24 cellular contexts compared by ENCODE assay signal in genomic region chr12:97573901-97574300, GRCh38.
"Had no signal": no experiment of that assay in that cellular context is flagged by ENCODE, and none has a peak within 500 bp of the region (broad histone marks: within the 10 kb centered on the region; RNA-seq: fewer than 3 reads in every experiment).

No MANE protein-coding gene starts in this region.

- DNase-seq: cortex of kidney; dorsolateral prefrontal cortex; effector CD8-positive, alpha-beta T cell; heart right ventricle; hypothalamus; kidney glomerular epithelial cell; naive thymus-derived CD4-positive, alpha-beta T cell; nephron progenitor cell; retina; right lobe of liver; spleen; stimulated activated CD4-positive, alpha-beta T cell treated with anti-CD3 and anti-CD28 coated beads, Interleukin-15, amount 100 ng/mL, for 24 hours; stimulated activated CD4-positive, alpha-beta T cell treated with anti-CD3 and anti-CD28 coated beads, Interleukin-1b, Interleukin-23, amount 100 ng/mL, for 48 hours; stimulated activated CD4-positive, alpha-beta T cell treated with anti-CD3 and anti-CD28 coated beads, Interleukin-4, amount 100 ng/mL, for 4 hours; stimulated activated naive B cell treated with anti-CD40 and anti-IgM and Interleukin-4, amounts not matched to agents 10 μg/mL and 1 μg/mL and 100 μg/mL, for 72 hours; stimulated activated naive CD8-positive, alpha-beta T cell treated with anti-CD3 and anti-CD28 coated beads, Interleukin-15, amount 100 ng/mL, for 72 hours; testis; transverse colon had no signal

- H3K27ac Mint-ChIP-seq: naive thymus-derived CD4-positive, alpha-beta T cell; nephron progenitor cell; stimulated activated naive B cell treated with anti-CD40 and anti-IgM and Interleukin-4, amounts not matched to agents 10 μg/mL and 1 μg/mL and 100 μg/mL, for 72 hours; stimulated activated naive CD8-positive, alpha-beta T cell treated with anti-CD3 and anti-CD28 coated beads, Interleukin-15, amount 100 ng/mL, for 72 hours had no signal

- H2AFZ ChIP-seq: parathyroid adenoma had no signal

- H3K27ac ChIP-seq: dorsolateral prefrontal cortex, epithelial cell of prostate, esophagus muscularis mucosa, heart right ventricle, parathyroid adenoma, prostate gland, right lobe of liver, spleen, testis, transverse colon had no signal

- ATAC-seq: heart right ventricle; naive thymus-derived CD4-positive, alpha-beta T cell; stimulated activated naive B cell treated with anti-CD40 and anti-IgM and Interleukin-4, amounts not matched to agents 10 μg/mL and 1 μg/mL and 100 μg/mL, for 72 hours; stimulated activated naive CD8-positive, alpha-beta T cell treated with anti-CD3 and anti-CD28 coated beads, Interleukin-15, amount 100 ng/mL, for 72 hours had no signal

- H3K36me3 ChIP-seq: esophagus muscularis mucosa, heart right ventricle, prostate gland, right lobe of liver, spleen, transverse colon had no signal

- H3K79me2 ChIP-seq: parathyroid adenoma had no signal

- H3K9me3 Mint-ChIP-seq: nephron progenitor cell; stimulated activated naive B cell treated with anti-CD40 and anti-IgM and Interleukin-4, amounts not matched to agents 10 μg/mL and 1 μg/mL and 100 μg/mL, for 72 hours had no signal

- H3K4me1 Mint-ChIP-seq: naive thymus-derived CD4-positive, alpha-beta T cell; stimulated activated naive B cell treated with anti-CD40 and anti-IgM and Interleukin-4, amounts not matched to agents 10 μg/mL and 1 μg/mL and 100 μg/mL, for 72 hours; stimulated activated naive CD8-positive, alpha-beta T cell treated with anti-CD3 and anti-CD28 coated beads, Interleukin-15, amount 100 ng/mL, for 72 hours had no signal

- H3K27me3 ChIP-seq: esophagus muscularis mucosa, heart right ventricle, right lobe of liver, spleen, testis, transverse colon had no signal

- H3K4me3 Mint-ChIP-seq: naive thymus-derived CD4-positive, alpha-beta T cell; nephron progenitor cell; stimulated activated naive B cell treated with anti-CD40 and anti-IgM and Interleukin-4, amounts not matched to agents 10 μg/mL and 1 μg/mL and 100 μg/mL, for 72 hours; stimulated activated naive CD8-positive, alpha-beta T cell treated with anti-CD3 and anti-CD28 coated beads, Interleukin-15, amount 100 ng/mL, for 72 hours had no signal

- H3K9ac ChIP-seq: parathyroid adenoma had no signal

- H3K36me3 Mint-ChIP-seq: naive thymus-derived CD4-positive, alpha-beta T cell; stimulated activated naive B cell treated with anti-CD40 and anti-IgM and Interleukin-4, amounts not matched to agents 10 μg/mL and 1 μg/mL and 100 μg/mL, for 72 hours had no signal

- H3K9me3 ChIP-seq: esophagus muscularis mucosa, heart right ventricle, prostate gland, right lobe of liver, spleen, testis, transverse colon had no signal

- H3K4me1 ChIP-seq: esophagus muscularis mucosa, heart right ventricle, parathyroid adenoma, spleen, testis, transverse colon had no signal

- H3K4me3 ChIP-seq: dorsolateral prefrontal cortex, esophagus muscularis mucosa, heart right ventricle, prostate gland, right lobe of liver, spleen, testis, transverse colon had no signal

- H3K27me3 Mint-ChIP-seq: naive thymus-derived CD4-positive, alpha-beta T cell; stimulated activated naive B cell treated with anti-CD40 and anti-IgM and Interleukin-4, amounts not matched to agents 10 μg/mL and 1 μg/mL and 100 μg/mL, for 72 hours; stimulated activated naive CD8-positive, alpha-beta T cell treated with anti-CD3 and anti-CD28 coated beads, Interleukin-15, amount 100 ng/mL, for 72 hours had no signal

- FAIRE-seq: frontal cortex, islet of Langerhans had no signal
